ENCODE assay signal across 20 cellular contexts in genomic region chr11:116651757-116652237, GRCh38.
A peak's percentile ranks its signal among the peaks of the same experiment; 100 is the strongest.
DNase-seq lines count a peak whose midpoint lies in the region; ATAC-seq and TF ChIP-seq lines count a peak whose summit lies in the region.
"Had no signal": no experiment of that assay in that cellular context is flagged by ENCODE, and none has a peak within 500 bp of the region (broad histone marks: within the 10 kb centered on the region; RNA-seq: fewer than 3 reads in every experiment).

No MANE protein-coding gene starts in this region.

- H3K4me3 Mint-ChIP-seq in activated CD8-positive, alpha-beta memory T cell treated with anti-CD3 and anti-CD28 coated beads, Interleukin-2, amount 10 ng/mL, durations not matched to agents 7 days and 5 days = no peak overlapping the region
- peak overlapping the region; percentile 12 for H3K4me3 Mint-ChIP-seq in endothelial cell (ENCODE audit: unreplicated experiment)
- H3K4me3 Mint-ChIP-seq: CD4-positive, alpha-beta T cell; HFFc6; IgD-negative memory B cell had no signal

- H3K4me1 Mint-ChIP-seq in activated CD8-positive, alpha-beta memory T cell treated with anti-CD3 and anti-CD28 coated beads, Interleukin-2, amount 10 ng/mL, durations not matched to agents 7 days and 5 days = no peaks in the 10 kb centered on the region
- H3K4me1 Mint-ChIP-seq in endothelial cell (ENCODE audit: unreplicated experiment) = peaks cover 31% of the 10 kb centered on the region
- H3K4me1 Mint-ChIP-seq: IgD-negative memory B cell had no signal

- H3K27me3 Mint-ChIP-seq in activated CD8-positive, alpha-beta memory T cell treated with anti-CD3 and anti-CD28 coated beads, Interleukin-2, amount 10 ng/mL, durations not matched to agents 7 days and 5 days = peaks cover 11% of the 10 kb centered on the region
- H3K27me3 Mint-ChIP-seq in endothelial cell (ENCODE audit: unreplicated experiment) = peaks cover 3% of the 10 kb centered on the region
- H3K27me3 Mint-ChIP-seq: CD4-positive, alpha-beta T cell had no signal

- H3K9ac ChIP-seq in HUES64 (ENCODE audit: low read depth, low read length) = peak overlapping the region; percentile 17; the same call in 1 of the 2 replicates

- H3K36me3 ChIP-seq in HUES64 (ENCODE audit: insufficient read depth, low read length) = no peaks in the 10 kb centered on the region

- no peak overlapping the region for H3K4me3 ChIP-seq in HUES64 (ENCODE audit: low read length)
- H3K4me3 ChIP-seq: A549 had no signal

- no peaks in the 10 kb centered on the region for H3K9me3 Mint-ChIP-seq in activated CD8-positive, alpha-beta memory T cell treated with anti-CD3 and anti-CD28 coated beads, Interleukin-2, amount 10 ng/mL, durations not matched to agents 7 days and 5 days (ENCODE audit: low read depth)
- H3K9me3 Mint-ChIP-seq in endothelial cell (ENCODE audit: unreplicated experiment) = no peaks in the 10 kb centered on the region
- H3K9me3 Mint-ChIP-seq: HFFc6 had no signal

- WGBS in HUES64 = 50% methylated on average over 5 of the region's 5 CpGs

- no peak for TF ChIP-seq CTCF in endothelial cell (IDR thresholded peaks at IDR 0.05; ENCODE audit: unreplicated experiment)

- CTCF ChIA-PET in activated CD8-positive, alpha-beta memory T cell treated with anti-CD3 and anti-CD28 coated beads, Interleukin-2, amount 10 ng/mL, durations not matched to agents 7 days and 5 days (lab: Charles Lee) = interaction anchor here (0.7 to 2.2 kb wide), 2 partner anchors 11 to 163 kb away, joined by 3 to 6 read pairs; no protein-coding TSS in a partner anchor

- DNase-seq in activated CD8-positive, alpha-beta memory T cell treated with anti-CD3 and anti-CD28 coated beads, Interleukin-2, amount 50 U/mL, for 48 hours = peak; percentile 22
- no peak for DNase-seq in activated CD8-positive, alpha-beta memory T cell treated with anti-CD3 and anti-CD28 coated beads, Interleukin-2, amount 10 ng/mL, durations not matched to agents 7 days and 5 days
- DNase-seq in endothelial cell (ENCODE audit: low spot score) = no peak
- no peak for DNase-seq in NCI-H2196 treated with DMSO at 0.1 percent for 48 hours (lab: John Stamatoyannopoulos, UW; ENCODE audit: unreplicated experiment)
- no peak for DNase-seq in middle frontal gyrus (ENCODE audit: extremely low spot score, low spot score)
- DNase-seq: AML-193; Caco-2; CD4-positive, alpha-beta T cell; DMS153; DMS79; GDM1; HFFc6 had no signal

- no peaks in the 10 kb centered on the region for H3K36me3 Mint-ChIP-seq in activated CD8-positive, alpha-beta memory T cell treated with anti-CD3 and anti-CD28 coated beads, Interleukin-2, amount 10 ng/mL, durations not matched to agents 7 days and 5 days
- H3K36me3 Mint-ChIP-seq in endothelial cell (ENCODE audit: low read depth, unreplicated experiment) = no peaks in the 10 kb centered on the region

- peaks cover 11% of the 10 kb centered on the region for H3K4me1 ChIP-seq in HUES64 (ENCODE audit: insufficient read depth, low read length)
- H3K4me1 ChIP-seq: A549, Caco-2 had no signal

- no peak overlapping the region for H3K27ac Mint-ChIP-seq in activated CD8-positive, alpha-beta memory T cell treated with anti-CD3 and anti-CD28 coated beads, Interleukin-2, amount 10 ng/mL, durations not matched to agents 7 days and 5 days
- H3K27ac Mint-ChIP-seq in endothelial cell (ENCODE audit: unreplicated experiment) = no peak overlapping the region
- H3K27ac Mint-ChIP-seq: CD4-positive, alpha-beta T cell; HFFc6; IgD-negative memory B cell had no signal

- H3K27ac ChIP-seq in HUES64 (ENCODE audit: low read depth, low read length) = no peak overlapping the region
- H3K27ac ChIP-seq: 22Rv1, A549, C4-2B had no signal

- no peak for ATAC-seq in activated CD8-positive, alpha-beta memory T cell treated with anti-CD3 and anti-CD28 coated beads, Interleukin-2, amount 10 ng/mL, durations not matched to agents 7 days and 5 days
- no peak for ATAC-seq in GM18520 (IDR thresholded peaks at IDR 0.05; ENCODE audit: unreplicated experiment)
- ATAC-seq: A549, HCT116, HepG2 had no signal

- no peaks in the 10 kb centered on the region for H3K27me3 ChIP-seq in HUES64 (ENCODE audit: insufficient read depth, low read length)

- H3K9me3 ChIP-seq in HUES64 (ENCODE audit: insufficient read depth, low read depth, low read length) = peaks cover 7% of the 10 kb centered on the region; the same call in 1 of the 2 replicates
